ENCODE assay signal across 23 cellular contexts in genomic region chr13:53683608-53684007, GRCh38.
A peak's percentile ranks its signal among the peaks of the same experiment; 100 is the strongest.
DNase-seq lines count a peak whose midpoint lies in the region; ATAC-seq, FAIRE-seq and TF ChIP-seq lines count a peak whose summit lies in the region.
"Had no signal": no experiment of that assay in that cellular context is flagged by ENCODE, and none has a peak within 500 bp of the region (broad histone marks: within the 10 kb centered on the region; RNA-seq: fewer than 3 reads in every experiment).

No MANE protein-coding gene starts in this region.

- peaks cover 25% of the 10 kb centered on the region for H3K9me3 ChIP-seq in OCI-LY3 (ENCODE audit: insufficient read depth, low read length)
- H3K9me3 ChIP-seq in GM12878 (replicated peaks; ENCODE audit: control insufficient read depth, insufficient read depth, low read length), result no peaks in the 10 kb centered on the region
- H3K9me3 ChIP-seq: A549, BE2C had no signal

- TF ChIP-seq RAD21 in GM12878 (IDR thresholded peaks at IDR 0.05; ENCODE audit: insufficient read depth, low read depth, low read length), result no peak

- in situ Hi-C loops in GM12878 (cut with MboI), result no loop called here

- peaks cover 42% of the 10 kb centered on the region for H3K4me1 ChIP-seq in OCI-LY3 (ENCODE audit: low read length)
- no peaks in the 10 kb centered on the region for H3K4me1 ChIP-seq in GM12878 (ENCODE audit: control insufficient read depth, insufficient read depth, low read length)
- H3K4me1 ChIP-seq: A549, BE2C had no signal

- WGBS in GM12878 (ENCODE audit: insufficient coverage, insufficient replicate concordance, low lambda C conversion rate, missing lambda C conversion rate), result 2% methylated on average over 2 of the region's 2 CpGs

- peak; percentile 1 for DNase-seq in SIG-M5 treated with dmso at 0.1 percent for 504 hours (lab: John Stamatoyannopoulos, UW; ENCODE audit: unreplicated experiment)
- DNase-seq in SIG-M5 (lab: John Stamatoyannopoulos, UW), result no peak
- peak; percentile 60 for DNase-seq in MV-4-11 (lab: John Stamatoyannopoulos, UW)
- DNase-seq in GM12878 (ENCODE audit: low read depth, low spot score), result no peak
- no peak for DNase-seq in type B pancreatic cell (ENCODE audit: extremely low spot score, unreplicated experiment)
- no peak for DNase-seq in DMS79 treated with DMSO at 0.1 percent for 48 hours (lab: John Stamatoyannopoulos, UW)
- DNase-seq: 8988T; ACHN; AML-193; BE2C; CD4-positive, alpha-beta T cell; CD8-positive, alpha-beta memory T cell; DMS53; DND-41; H9 had no signal

- no peaks in the 10 kb centered on the region for H3K4me1 Mint-ChIP-seq in type B pancreatic cell (ENCODE audit: unreplicated experiment)
- H3K4me1 Mint-ChIP-seq: CD14-positive monocyte; CD8-positive, alpha-beta memory T cell; GM23338; H9 had no signal

- no peaks in the 10 kb centered on the region for H3K9me3 Mint-ChIP-seq in type B pancreatic cell
- H3K9me3 Mint-ChIP-seq: GM23338, H9 had no signal

- peak overlapping the region; percentile 74 for H3K27ac ChIP-seq in OCI-LY3 (ENCODE audit: low read length)
- no peak overlapping the region for H3K27ac ChIP-seq in GM12878 (ENCODE audit: control insufficient read depth, insufficient read depth)
- H3K27ac ChIP-seq: A549; BLaER1 treated with 17β-estradiol and CSF1 and Interleukin-3, amounts not matched to agents 10 nM and 100 nM had no signal

- H3K27me3 Mint-ChIP-seq in type B pancreatic cell, result no peaks in the 10 kb centered on the region
- H3K27me3 Mint-ChIP-seq: CD4-positive, alpha-beta T cell; CD8-positive, alpha-beta memory T cell had no signal

- POLR2A ChIA-PET in GM12878 (lab: Charles Lee), result no interaction called here

- H2AFZ ChIP-seq in OCI-LY3 (ENCODE audit: low read depth, low read length), result no peak overlapping the region
- H2AFZ ChIP-seq in GM12878 (ENCODE audit: control insufficient read depth, low read depth, low read length), result no peak overlapping the region
- H2AFZ ChIP-seq: GM23338 had no signal

- RAD21 ChIA-PET in GM12878 (lab: Charles Lee; ENCODE audit: unreplicated experiment), result no interaction called here

- intact Hi-C loops in GM12878 (cut with micrococcal nuclease; ENCODE audit: unreplicated experiment), result no loop called here

- H3K4me2 ChIP-seq in OCI-LY3 (ENCODE audit: low read length), result peak overlapping the region; percentile 7; the same call in 1 of the 2 replicates
- no peak overlapping the region for H3K4me2 ChIP-seq in GM12878 (ENCODE audit: control insufficient read depth, insufficient read depth)
- H3K4me2 ChIP-seq: A549, GM23338 had no signal

- H3K36me3 ChIP-seq in OCI-LY3 (replicated peaks; ENCODE audit: low read depth, low read length), result peaks cover 61% of the 10 kb centered on the region
- no peaks in the 10 kb centered on the region for H3K36me3 ChIP-seq in GM12878 (ENCODE audit: control insufficient read depth in 2 of 2, insufficient read depth in 2 of 2, low read length in 1 of 2)
- H3K36me3 ChIP-seq: BE2C; BLaER1 treated with 17β-estradiol and CSF1 and Interleukin-3, amounts not matched to agents 10 nM and 100 nM had no signal

- H3K79me2 ChIP-seq in OCI-LY3 (ENCODE audit: low read length) (no peaks in the 10 kb centered on the region), GM12878 (ENCODE audit: control insufficient read depth, insufficient read depth, low read length) (no peaks in the 10 kb centered on the region)

- no peak overlapping the region for H3K9ac ChIP-seq in OCI-LY3 (ENCODE audit: low read length)
- H3K9ac ChIP-seq in GM12878 (ENCODE audit: control insufficient read depth, insufficient read depth, low read length), result no peak overlapping the region
- H3K9ac ChIP-seq: BLaER1 treated with 17β-estradiol and CSF1 and Interleukin-3, amounts not matched to agents 10 nM and 100 nM had no signal

- H4K20me1 ChIP-seq in OCI-LY3 (ENCODE audit: insufficient read depth, low read length) (no peaks in the 10 kb centered on the region), GM12878 (ENCODE audit: control insufficient read depth, insufficient read depth) (no peaks in the 10 kb centered on the region)
- H4K20me1 ChIP-seq: BLaER1 treated with 17β-estradiol and CSF1 and Interleukin-3, amounts not matched to agents 10 nM and 100 nM had no signal

- SMC1A ChIA-PET in GM12878 (lab: Charles Lee; ENCODE audit: uncharacterized antibody, unreplicated experiment), result no interaction called here

- H3K27ac Mint-ChIP-seq in type B pancreatic cell, result no peak overlapping the region
- H3K27ac Mint-ChIP-seq: CD14-positive monocyte; CD4-positive, alpha-beta T cell; CD8-positive, alpha-beta memory T cell; GM23338; H9 had no signal

- TF ChIP-seq CTCF in OCI-LY3 (IDR thresholded peaks at IDR 0.05; ENCODE audit: low read depth, low read length), result no peak
- no peak for TF ChIP-seq CTCF in GM12878 (IDR thresholded peaks at IDR 0.05 in 2 of 3, conservative IDR thresholded peaks at IDR 0.05 in 1 of 3; ENCODE audit: control insufficient read depth in 2 of 3, extremely low read depth in 1 of 3, insufficient read depth in 1 of 3, low read depth in 3 of 3, low read length in 3 of 3)
- no peak for TF ChIP-seq CTCF in type B pancreatic cell (conservative IDR thresholded peaks at IDR 0.05)

- no peak for TF ChIP-seq POLR2A in GM12878 (IDR thresholded peaks at IDR 0.05; ENCODE audit: low read depth, low read length)

- H3K36me3 Mint-ChIP-seq in type B pancreatic cell, result no peaks in the 10 kb centered on the region
- H3K36me3 Mint-ChIP-seq: CD14-positive monocyte; CD8-positive, alpha-beta memory T cell had no signal

- CTCF ChIA-PET in GM12878 (lab: Yijun Ruan, JAX), result interaction anchor here (0.6 kb wide), 1 partner anchor 56 kb away, joined by 3 read pairs; no protein-coding TSS in a partner anchor

- BruUV-seq in GM12878 (replicated peaks; lab: Mats Ljungman, UMichigan), result no TSS peak

- H3K4me3 ChIP-seq in OCI-LY3 (ENCODE audit: low read length) (no peak overlapping the region), GM12878 (no peak overlapping the region)
- H3K4me3 ChIP-seq: A549; BLaER1 treated with 17β-estradiol and CSF1 and Interleukin-3, amounts not matched to agents 10 nM and 100 nM; GM23338 had no signal

- no peak for TF ChIP-seq EP300 in GM12878 (IDR thresholded peaks at IDR 0.05; ENCODE audit: borderline replicate concordance in 1 of 2, control insufficient read depth in 1 of 2, low read depth in 2 of 2, low read length in 2 of 2)

- no peak for FAIRE-seq in GM12878 (lab: Jason Lieb, UNC)
- FAIRE-seq: A549, D721Med, G401.6 had no signal

- peak; percentile 52 for ATAC-seq in GM12878
- ATAC-seq: A549, GM23338, HCT116 had no signal

- no peaks in the 10 kb centered on the region for H3K27me3 ChIP-seq in OCI-LY3 (ENCODE audit: low read depth, low read length)
- no peaks in the 10 kb centered on the region for H3K27me3 ChIP-seq in GM12878 (replicated peaks in 1 of 2; ENCODE audit: control insufficient read depth in 2 of 2, insufficient read depth in 2 of 2, low read length in 1 of 2)
- H3K27me3 ChIP-seq: BE2C; BLaER1 treated with 17β-estradiol and CSF1 and Interleukin-3, amounts not matched to agents 10 nM and 100 nM had no signal

- no peak overlapping the region for H3K4me3 Mint-ChIP-seq in type B pancreatic cell
- H3K4me3 Mint-ChIP-seq: CD14-positive monocyte; CD4-positive, alpha-beta T cell; CD8-positive, alpha-beta memory T cell; GM23338; H9 had no signal

TF ChIP-seq in GM12878, 131 proteins besides CTCF, POLR2A, EP300 and RAD21 (continues in another document):
- no peak for TF ChIP-seq TAF1 (IDR thresholded peaks at IDR 0.05; ENCODE audit: borderline replicate concordance, low read depth, low read length)
- TF ChIP-seq NR2F1 (conservative IDR thresholded peaks at IDR 0.05), result no peak
- TF ChIP-seq RB1 (IDR thresholded peaks at IDR 0.05; ENCODE audit: borderline replicate concordance), result no peak
- no peak for TF ChIP-seq SMAD5 (IDR thresholded peaks at IDR 0.05; ENCODE audit: low read depth)
- no peak for TF ChIP-seq SMC3 (IDR thresholded peaks at IDR 0.05; ENCODE audit: borderline replicate concordance, low read length)
- TF ChIP-seq SPI1 (IDR thresholded peaks at IDR 0.05; ENCODE audit: borderline replicate concordance, insufficient read depth, low read depth, low read length), result no peak
- TF ChIP-seq NRF1 (conservative IDR thresholded peaks at IDR 0.05; ENCODE audit: low read depth, low read length), result no peak
- no peak for TF ChIP-seq SRF (IDR thresholded peaks at IDR 0.05; ENCODE audit: low read depth in 2 of 2, low read length in 2 of 2)
- TF ChIP-seq CUX1 (IDR thresholded peaks at IDR 0.05; ENCODE audit: insufficient replicate concordance, low read depth, low read length), result no peak
- no peak for TF ChIP-seq ZBED1 (IDR thresholded peaks at IDR 0.05; ENCODE audit: borderline replicate concordance)

Comparison
In these comparisons a context has a peak if more than half of its experiments do, and no peak if none do; other contexts are left out.
1. DNase-seq: peak in SIG-M5 treated with dmso at 0.1 percent for 504 hours (single experiment) and MV-4-11 (single experiment); none in SIG-M5 (single experiment), GM12878 (single experiment), type B pancreatic cell (single experiment) and DMS79 treated with DMSO at 0.1 percent for 48 hours (single experiment).